ENCODE assay signal across 8 cellular contexts in genomic region chr1:146228144-146228682, GRCh38. TPM values are rescaled to one million over a fixed set of nuclear protein-coding genes. Genes with fewer than 3 reads are reported as not detected.
DNase-seq lines count a peak whose midpoint lies in the region; TF ChIP-seq lines count a peak whose summit lies in the region.
"Not testable (repeated sequence)": the region's sequence is repeated elsewhere in the genome, so short reads cannot be mapped to it uniquely, and the experiment has no call there.

No MANE protein-coding gene starts in this region.

- H3K4me2 ChIP-seq in hepatocyte, result peak overlapping the region; percentile 64
- not testable (repeated sequence) for H3K4me2 ChIP-seq in neural cell (ENCODE audit: low read length)

- not testable (repeated sequence) for TF ChIP-seq RAD21 in neural cell (conservative IDR thresholded peaks at IDR 0.05)

- H3K27ac ChIP-seq in AG04450 (ENCODE audit: low read depth, low read length); HUES6 (ENCODE audit: low read depth, low read length); WERI-Rb-1; hepatocyte; neural cell (ENCODE audit: low read length): not testable (repeated sequence)
- H3K27ac ChIP-seq in dorsolateral prefrontal cortex, result peak overlapping the region in 6 of 59 donors; percentile 45 to 72 (median 63)

- H3K4me1 ChIP-seq in HUES6 (ENCODE audit: control insufficient read depth, insufficient read depth, low read length); hepatocyte (ENCODE audit: insufficient read depth): not testable (repeated sequence)

- 0% methylated on average over 18 of the region's 53 CpGs for WGBS in hepatocyte (ENCODE audit: low lambda C conversion rate, missing lambda C conversion rate)

- not testable (repeated sequence) for TF ChIP-seq CTCF in AG04450 (IDR thresholded peaks at IDR 0.05; ENCODE audit: low read depth, low read length); WERI-Rb-1 (IDR thresholded peaks at IDR 0.05; ENCODE audit: low read depth, low read length); dorsolateral prefrontal cortex (IDR thresholded peaks at IDR 0.05 in 54 of 56, conservative IDR thresholded peaks at IDR 0.05 in 2 of 56; ENCODE audit: low read depth in 1 of 56, partially characterized antibody in 56 of 56); hepatocyte (IDR thresholded peaks at IDR 0.05; ENCODE audit: poor library complexity); neural cell (IDR thresholded peaks at IDR 0.05; ENCODE audit: poor library complexity, severe bottlenecking)

- H3K9me3 ChIP-seq in AG04450 (ENCODE audit: control insufficient read depth, insufficient read depth, low read length); HUES6 (ENCODE audit: control insufficient read depth, insufficient read depth, low read depth, low read length); WERI-Rb-1 (ENCODE audit: severe bottlenecking); hepatocyte (ENCODE audit: low read depth); neural cell (ENCODE audit: low read length): not testable (repeated sequence)

- H2AFZ ChIP-seq in hepatocyte; neural cell (ENCODE audit: low read depth, low read length): not testable (repeated sequence)

- not testable (repeated sequence) for H3F3A ChIP-seq in neural cell (ENCODE audit: insufficient read depth, low read length, poor library complexity, severe bottlenecking)

- H3K36me3 ChIP-seq in HUES6 (ENCODE audit: control insufficient read depth, insufficient read depth, low read length); WERI-Rb-1; hepatocyte (replicated peaks; ENCODE audit: insufficient read depth, low read depth); neural cell (ENCODE audit: insufficient read depth, low read length): not testable (repeated sequence)

- not testable (repeated sequence) for DNase-seq in AG04450 (ENCODE audit: low read depth, low spot score); hepatocyte (ENCODE audit: low spot score)
- DNase-seq in WERI-Rb-1 (peak; percentile 9), dorsolateral prefrontal cortex (peak in 7 of 10 donors; percentile 1 to 39 (median 10))
- peak; percentile 68 for DNase-seq in activated effector memory CD4-positive, alpha-beta T cell treated with anti-CD3 and anti-CD28 coated beads, Interleukin-2, amount 50 U/mL, for 16 hours
- peak; percentile 6 for DNase-seq in stimulated activated CD4-positive, alpha-beta T cell treated with anti-CD3 and anti-CD28 coated beads, Interleukin-4, amount 100 ng/mL, for 24 hours

- peak overlapping the region; percentile 56 for H3K4me3 ChIP-seq in AG04450 (ENCODE audit: low read depth, low read length)
- peak overlapping the region; percentile 60 for H3K4me3 ChIP-seq in HUES6 (ENCODE audit: low read depth, low read length)
- peak overlapping the region; percentile 56 for H3K4me3 ChIP-seq in WERI-Rb-1 (ENCODE audit: low read depth, low read length)
- H3K4me3 ChIP-seq in dorsolateral prefrontal cortex, result peak overlapping the region in 51 of 59 donors; percentile 23 to 70 (median 57)
- H3K4me3 ChIP-seq in hepatocyte, result not testable (repeated sequence)
- H3K4me3 ChIP-seq in neural cell (ENCODE audit: low read length), result peak overlapping the region; percentile 58

- H3K27me3 ChIP-seq in AG04450 (ENCODE audit: control insufficient read depth, insufficient read depth, low read length); HUES6 (ENCODE audit: control insufficient read depth, insufficient read depth, low read length); WERI-Rb-1 (ENCODE audit: insufficient read depth, low read depth, severe bottlenecking); dorsolateral prefrontal cortex; hepatocyte; neural cell (ENCODE audit: insufficient read depth, low read depth, low read length): not testable (repeated sequence)

- TF ChIP-seq EP300 in neural cell (conservative IDR thresholded peaks at IDR 0.05; ENCODE audit: poor library complexity, severe bottlenecking), result not testable (repeated sequence)

- H3K79me2 ChIP-seq in hepatocyte; neural cell (replicated peaks; ENCODE audit: insufficient read depth, low read length): not testable (repeated sequence)

- H3K9ac ChIP-seq in HUES6 (ENCODE audit: low read length); neural cell (ENCODE audit: low read length): not testable (repeated sequence)

- POLR2A ChIA-PET in AG04450 (lab: Yijun Ruan, JAX), result not testable (repeated sequence)

- intact Hi-C loops in dorsolateral prefrontal cortex (cut with DNase I), result not testable (repeated sequence)

- CTCF ChIA-PET in AG04450 (lab: Charles Lee), result not testable (repeated sequence)

- not testable (repeated sequence) for H4K20me1 ChIP-seq in hepatocyte (ENCODE audit: insufficient read depth, poor library complexity, severe bottlenecking); neural cell (ENCODE audit: insufficient read depth)

- H3K9me2 ChIP-seq in hepatocyte (replicated peaks; ENCODE audit: insufficient read depth); neural cell (ENCODE audit: insufficient read depth, low read length): not testable (repeated sequence)

RNA-seq across cellular contexts. Expression of gene NOTCH2NLA, which starts 0.6 kb away (rescaled TPM):
- 33.5 and 35.8 TPM in 2 replicates for polyA plus RNA-seq in AG04450 (2011; rRNA removed)
- 168 and 181 TPM in 2 replicates for polyA minus RNA-seq in AG04450 (2011; rRNA and poly(A)+ RNA removed)
- 10 to 100 TPM; 15.2 to 72.7 (median 34.9) TPM for total RNA-seq in dorsolateral prefrontal cortex
- total RNA-seq in hepatocyte, result 22.7 and 27.0 TPM in 2 replicates
- 25.0 and 27.1 TPM in 2 replicates for polyA plus RNA-seq in hepatocyte
- 0.06 TPM in 1 of 2 replicates, not detected in the other for polyA plus RNA-seq in neural cell
- polyA minus RNA-seq in neural cell, result 1.9 and 3.8 TPM in 2 replicates

Comparison
In these comparisons a context has a peak if more than half of its experiments do, and no peak if none do; other contexts are left out.
1. RNA of gene NOTCH2NLA, which starts 0.6 kb away (polyA plus RNA-seq): 33.5 to 35.8 TPM in AG04450 and 25.0 to 27.1 TPM in hepatocyte; 0.06 TPM in neural cell; every median in the first group is over 10 times any median in the second.